9 cellular contexts compared by ENCODE assay signal in genomic region chrX:37846141-37846540, GRCh38. TPM values are rescaled to one million over a fixed set of nuclear protein-coding genes. Genes with fewer than 3 reads are reported as not detected.
A peak's percentile ranks its signal among the peaks of the same experiment; 100 is the strongest.
DNase-seq lines count a peak whose midpoint lies in the region; ATAC-seq and TF ChIP-seq lines count a peak whose summit lies in the region.
"Had no signal": no experiment of that assay in that cellular context is flagged by ENCODE, and none has a peak within 500 bp of the region (broad histone marks: within the 10 kb centered on the region; RNA-seq: fewer than 3 reads in every experiment).

No MANE protein-coding gene starts in this region.

- H3K4me1 Mint-ChIP-seq in activated CD4-positive, alpha-beta T cell treated with anti-CD3 and anti-CD28 coated beads for 36 hours = peaks cover 27% of the 10 kb centered on the region
- no peaks in the 10 kb centered on the region for H3K4me1 Mint-ChIP-seq in activated T-helper 17 cell treated with anti-CD3 and anti-CD28 coated beads, Interleukin-2, amount 50 U/mL, for 72 hours

- no peak for TF ChIP-seq CTCF in fibroblast of the aortic adventitia (IDR thresholded peaks at IDR 0.05; ENCODE audit: insufficient read depth, low read length)

- ATAC-seq in activated CD4-positive, alpha-beta T cell treated with anti-CD3 and anti-CD28 coated beads for 36 hours = peak; percentile 51
- ATAC-seq in activated T-helper 17 cell treated with anti-CD3 and anti-CD28 coated beads, Interleukin-2, amount 50 U/mL, for 72 hours (replicated peaks) = peak; percentile 46
- peak; percentile 60 for ATAC-seq in stimulated activated naive CD8-positive, alpha-beta T cell treated with anti-CD3 and anti-CD28 coated beads, Interleukin-15, Interleukin-2, amounts not matched to agents 100 U/mL and 50 U/mL, for 24 hours

- no peaks in the 10 kb centered on the region for H3K27me3 Mint-ChIP-seq in activated CD4-positive, alpha-beta T cell treated with anti-CD3 and anti-CD28 coated beads for 36 hours
- H3K27me3 Mint-ChIP-seq in activated T-helper 17 cell treated with anti-CD3 and anti-CD28 coated beads, Interleukin-2, amount 50 U/mL, for 72 hours = no peaks in the 10 kb centered on the region

- intact Hi-C loops in activated CD4-positive, alpha-beta T cell treated with anti-CD3 and anti-CD28 coated beads for 36 hours (cut with DNase I, micrococcal nuclease) = loop anchor here (1.0 to 10.0 kb wide), 4 partner anchors 91 to 479 kb away; partner anchors contain the start of gene RPGR (in 1 of the 2)

- CTCF ChIA-PET in activated CD4-positive, alpha-beta T cell treated with anti-CD3 and anti-CD28 coated beads for 36 hours (lab: Charles Lee) = interaction anchor here (1.2 kb wide), 1 partner anchor 21 kb away, joined by 4 read pairs; no protein-coding TSS in a partner anchor

- H3K4me3 ChIP-seq in fibroblast of the aortic adventitia (ENCODE audit: low read depth, low read length) = peak overlapping the region; percentile 35

- no peaks in the 10 kb centered on the region for H3K9me3 Mint-ChIP-seq in activated CD4-positive, alpha-beta T cell treated with anti-CD3 and anti-CD28 coated beads for 36 hours (ENCODE audit: low read depth)
- no peaks in the 10 kb centered on the region for H3K9me3 Mint-ChIP-seq in activated T-helper 17 cell treated with anti-CD3 and anti-CD28 coated beads, Interleukin-2, amount 50 U/mL, for 72 hours

- POLR2A ChIA-PET in activated CD4-positive, alpha-beta T cell treated with anti-CD3 and anti-CD28 coated beads for 36 hours (lab: Charles Lee) = interaction anchor here (0.9 kb wide), 1 partner anchor 100 kb away, joined by 3 read pairs; no protein-coding TSS in a partner anchor

- peaks cover 3% of the 10 kb centered on the region for H3K36me3 Mint-ChIP-seq in activated CD4-positive, alpha-beta T cell treated with anti-CD3 and anti-CD28 coated beads for 36 hours (ENCODE audit: low read depth)
- peaks cover 38% of the 10 kb centered on the region for H3K36me3 Mint-ChIP-seq in activated T-helper 17 cell treated with anti-CD3 and anti-CD28 coated beads, Interleukin-2, amount 50 U/mL, for 72 hours (ENCODE audit: low read depth)

- peak overlapping the region; percentile 80 for H3K27ac Mint-ChIP-seq in activated CD4-positive, alpha-beta T cell treated with anti-CD3 and anti-CD28 coated beads for 36 hours
- H3K27ac Mint-ChIP-seq in activated T-helper 17 cell treated with anti-CD3 and anti-CD28 coated beads, Interleukin-2, amount 50 U/mL, for 72 hours = peak overlapping the region; percentile 94

- peak overlapping the region; percentile 69 for H3K4me3 Mint-ChIP-seq in activated CD4-positive, alpha-beta T cell treated with anti-CD3 and anti-CD28 coated beads for 36 hours
- H3K4me3 Mint-ChIP-seq in activated T-helper 17 cell treated with anti-CD3 and anti-CD28 coated beads, Interleukin-2, amount 50 U/mL, for 72 hours = peak overlapping the region; percentile 85

- peak; percentile 4 for DNase-seq in activated CD4-positive, alpha-beta T cell treated with anti-CD3 and anti-CD28 coated beads for 36 hours
- DNase-seq in activated CD4-positive, alpha-beta T cell treated with anti-CD3 and anti-CD28 coated beads, Interleukin-2, amount 50 U/mL, for 1 hour = no peak
- no peak for DNase-seq in fibroblast of the aortic adventitia (ENCODE audit: low read depth)
- DNase-seq in stimulated activated naive CD8-positive, alpha-beta T cell treated with anti-CD3 and anti-CD28 coated beads, Interleukin-15, Interleukin-2, amounts not matched to agents 100 U/mL and 50 U/mL, for 24 hours = no peak
- DNase-seq in stimulated activated CD4-positive, alpha-beta T cell treated with anti-CD3 and anti-CD28 coated beads, Interleukin-12 subunit alpha, Interleukin-12 subunit beta, amount 100 ng/mL, for 4 hours = no peak
- DNase-seq in MV-4-11 (lab: John Stamatoyannopoulos, UW) = no peak
- DNase-seq in epidermal melanocyte (ENCODE audit: insufficient read length, low spot score) = no peak
- DNase-seq: spleen had no signal

RNA-seq across cellular contexts. Expression of gene DYNLT3, which starts 1.2 kb away (rescaled TPM):
- 10 to 100 TPM; 16.1 to 16.8 TPM for total RNA-seq in activated CD4-positive, alpha-beta T cell treated with anti-CD3 and anti-CD28 coated beads for 36 hours
- 10 to 100 TPM; 16.9 to 55.8 TPM for total RNA-seq in activated T-helper 17 cell treated with anti-CD3 and anti-CD28 coated beads, Interleukin-2, amount 50 U/mL, for 72 hours
- 19.4 and 64.2 TPM in 2 replicates for total RNA-seq in fibroblast of the aortic adventitia (ENCODE audit: low replicate concordance)
